12 cellular contexts compared by ENCODE assay signal in the genomic region with DNA sequence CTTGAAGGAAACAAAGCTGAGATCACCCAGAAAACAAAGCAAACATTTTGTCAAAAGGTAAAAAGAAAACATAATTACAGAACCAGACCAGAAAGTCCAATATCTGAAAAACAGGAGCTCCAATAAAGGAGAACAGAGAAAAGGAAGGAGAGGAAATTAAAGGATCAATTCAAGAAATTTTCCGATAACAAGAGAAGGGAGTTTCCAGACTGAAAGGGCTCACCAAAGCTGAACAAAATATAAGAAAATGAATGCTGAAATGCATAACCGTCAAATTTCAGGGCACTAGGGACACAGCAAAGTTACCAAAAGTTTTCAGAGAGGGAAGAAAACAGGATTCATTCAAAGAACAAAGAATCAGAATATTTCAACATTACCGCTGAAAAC. TPM values are rescaled to one million over a fixed set of nuclear protein-coding genes. Genes with fewer than 3 reads are reported as not detected.
A peak's percentile ranks its signal among the peaks of the same experiment; 100 is the strongest.
DNase-seq lines count a peak whose midpoint lies in the region; ATAC-seq and TF ChIP-seq lines count a peak whose summit lies in the region.
"Had no signal": no experiment of that assay in that cellular context is flagged by ENCODE, and none has a peak within 500 bp of the region (broad histone marks: within the 10 kb centered on the region; RNA-seq: fewer than 3 reads in every experiment).

No MANE protein-coding gene starts in this region.

- no peaks in the 10 kb centered on the region for H3K27me3 ChIP-seq in CD4-positive, alpha-beta memory T cell (ENCODE audit: insufficient read depth, low read length)
- H3K27me3 ChIP-seq: adrenal gland, upper lobe of left lung had no signal

- peak overlapping the region; percentile 79 for H3K27ac ChIP-seq in CD4-positive, alpha-beta memory T cell (ENCODE audit: low read depth, low read length)

- H3K36me3 ChIP-seq in CD4-positive, alpha-beta memory T cell (ENCODE audit: insufficient read depth, low read length): no peaks in the 10 kb centered on the region
- H3K36me3 ChIP-seq: adrenal gland, upper lobe of left lung had no signal

- H3K27me3 Mint-ChIP-seq in CD4-positive, alpha-beta memory T cell: peaks cover 0 to 2% of the 10 kb centered on the region in 2 donors
- H3K27me3 Mint-ChIP-seq in HFFc6 (ENCODE audit: insufficient read depth): peaks cover 2% of the 10 kb centered on the region; the same call in 1 of the 2 replicates
- no peaks in the 10 kb centered on the region for H3K27me3 Mint-ChIP-seq in activated naive CD8-positive, alpha-beta T cell treated with anti-CD3 and anti-CD28 coated beads, Interleukin-2, amount 50 U/mL, for 24 hours
- no peaks in the 10 kb centered on the region for H3K27me3 Mint-ChIP-seq in naive thymus-derived CD8-positive, alpha-beta T cell

- peak in 2 of 5 donors; percentile 8 to 32 for DNase-seq in CD4-positive, alpha-beta memory T cell
- no peak for DNase-seq in HFFc6
- no peak for DNase-seq in activated naive CD8-positive, alpha-beta T cell treated with anti-CD3 and anti-CD28 coated beads, Interleukin-2, amount 50 U/mL, for 24 hours
- no peak for DNase-seq in naive thymus-derived CD8-positive, alpha-beta T cell
- no peak for DNase-seq in GM10266 (ENCODE audit: extremely low spot score)
- DNase-seq: adrenal gland; NCI-H748 treated with DMSO at 0.1 percent for 48 hours; stimulated activated CD4-positive, alpha-beta T cell treated with anti-CD3 and anti-CD28 coated beads, Interleukin-4, amount 100 ng/mL, for 24 hours; upper lobe of left lung had no signal

- TF ChIP-seq CTCF in HFFc6 (IDR thresholded peaks at IDR 0.05) (no peak), GM10266 (IDR thresholded peaks at IDR 0.05; ENCODE audit: control insufficient read depth, insufficient read depth, low read depth, missing control alignments) (no peak)

- POLR2A ChIA-PET in CD4-positive, alpha-beta memory T cell (lab: Charles Lee; ENCODE audit: partially characterized antibody): interaction anchor here (0.6 to 6.3 kb wide), 13 partner anchors 9 to 1701 kb away, joined by 3 to 133 read pairs (median 12); a partner anchor contains a TSS
- POLR2A ChIA-PET in naive thymus-derived CD8-positive, alpha-beta T cell (lab: Charles Lee): interaction anchor here (0.9 to 4.0 kb wide), 10 partner anchors 9 to 436 kb away, joined by 3 to 34 read pairs (median 5); a partner anchor contains a TSS

- peaks cover 40 to 76% (median 60%) of the 10 kb centered on the region in 4 donors for H3K4me1 Mint-ChIP-seq in CD4-positive, alpha-beta memory T cell
- H3K4me1 Mint-ChIP-seq in HFFc6 (ENCODE audit: low read depth): peaks cover 49% of the 10 kb centered on the region
- peaks cover 67% of the 10 kb centered on the region for H3K4me1 Mint-ChIP-seq in activated naive CD8-positive, alpha-beta T cell treated with anti-CD3 and anti-CD28 coated beads, Interleukin-2, amount 50 U/mL, for 24 hours
- H3K4me1 Mint-ChIP-seq in naive thymus-derived CD8-positive, alpha-beta T cell: peaks cover 40 to 75% (median 69%) of the 10 kb centered on the region in 4 donors

- peaks cover 0 to 7% (median 0%) of the 10 kb centered on the region in 8 donors for H3K9me3 Mint-ChIP-seq in CD4-positive, alpha-beta memory T cell
- H3K9me3 Mint-ChIP-seq in HFFc6: no peaks in the 10 kb centered on the region
- H3K9me3 Mint-ChIP-seq in activated naive CD8-positive, alpha-beta T cell treated with anti-CD3 and anti-CD28 coated beads, Interleukin-2, amount 50 U/mL, for 24 hours: no peaks in the 10 kb centered on the region
- no peaks in the 10 kb centered on the region for H3K9me3 Mint-ChIP-seq in naive thymus-derived CD8-positive, alpha-beta T cell

- peak overlapping the region; percentile 17 to 32 for H3K4me3 ChIP-seq in CD4-positive, alpha-beta memory T cell (ENCODE audit: low read length in 2 of 2)
- H3K4me3 ChIP-seq: adrenal gland, upper lobe of left lung had no signal

- H3K27ac Mint-ChIP-seq in CD4-positive, alpha-beta memory T cell: peak overlapping the region; percentile 92 to 100 (median 97)
- H3K27ac Mint-ChIP-seq in HFFc6: peak overlapping the region; percentile 79
- peak overlapping the region; percentile 83 for H3K27ac Mint-ChIP-seq in activated naive CD8-positive, alpha-beta T cell treated with anti-CD3 and anti-CD28 coated beads, Interleukin-2, amount 50 U/mL, for 24 hours
- peak overlapping the region; percentile 92 to 98 (median 97) for H3K27ac Mint-ChIP-seq in naive thymus-derived CD8-positive, alpha-beta T cell

- H3K36me3 Mint-ChIP-seq in CD4-positive, alpha-beta memory T cell: peaks cover 0 to 11% of the 10 kb centered on the region in 2 donors
- H3K36me3 Mint-ChIP-seq in HFFc6 (ENCODE audit: low read depth): peaks cover 6% of the 10 kb centered on the region; the same call in 1 of the 2 replicates
- H3K36me3 Mint-ChIP-seq in activated naive CD8-positive, alpha-beta T cell treated with anti-CD3 and anti-CD28 coated beads, Interleukin-2, amount 50 U/mL, for 24 hours (ENCODE audit: low read depth): peaks cover 6% of the 10 kb centered on the region
- H3K36me3 Mint-ChIP-seq in naive thymus-derived CD8-positive, alpha-beta T cell: peaks cover 0 to 2% (median 2%) of the 10 kb centered on the region in 3 donors

- intact Hi-C loops in CD4-positive, alpha-beta memory T cell (cut with micrococcal nuclease): loop anchor here (1.0 to 10.0 kb wide), 3 partner anchors 16 to 212 kb away; a partner anchor contains a TSS

- H3K9me3 ChIP-seq in CD4-positive, alpha-beta memory T cell (ENCODE audit: control insufficient read depth in 1 of 2, low read length in 2 of 2): no peaks in the 10 kb centered on the region
- H3K9me3 ChIP-seq: adrenal gland, upper lobe of left lung had no signal

- no peak for ATAC-seq in activated naive CD8-positive, alpha-beta T cell treated with anti-CD3 and anti-CD28 coated beads, Interleukin-2, amount 50 U/mL, for 24 hours
- peak in 1 of 2 donors; percentile 10 for ATAC-seq in naive thymus-derived CD8-positive, alpha-beta T cell
- no peak for ATAC-seq in HG03432 (IDR thresholded peaks at IDR 0.05; ENCODE audit: unreplicated experiment)
- no peak for ATAC-seq in HG03439 (IDR thresholded peaks at IDR 0.05; ENCODE audit: unreplicated experiment)
- ATAC-seq in HG02981 (IDR thresholded peaks at IDR 0.05; ENCODE audit: unreplicated experiment): no peak

- CTCF ChIA-PET in CD4-positive, alpha-beta memory T cell (lab: Charles Lee; ENCODE audit: partially characterized antibody): interaction anchor here (1.2 to 2.5 kb wide), 6 partner anchors 15 to 429 kb away, joined by 3 to 14 read pairs (median 3); no protein-coding TSS in a partner anchor

- peaks cover 74% of the 10 kb centered on the region for H3K4me1 ChIP-seq in CD4-positive, alpha-beta memory T cell (ENCODE audit: insufficient read depth, low read length)

- peak overlapping the region; percentile 67 to 93 (median 80) for H3K4me3 Mint-ChIP-seq in CD4-positive, alpha-beta memory T cell
- no peak overlapping the region for H3K4me3 Mint-ChIP-seq in HFFc6
- peak overlapping the region; percentile 74 for H3K4me3 Mint-ChIP-seq in activated naive CD8-positive, alpha-beta T cell treated with anti-CD3 and anti-CD28 coated beads, Interleukin-2, amount 50 U/mL, for 24 hours
- H3K4me3 Mint-ChIP-seq in naive thymus-derived CD8-positive, alpha-beta T cell: peak overlapping the region; percentile 65 to 89 (median 82)

RNA-seq across cellular contexts. Expression of a gene that starts 23.9 kb away (rescaled TPM):
- total RNA-seq in CD4-positive, alpha-beta memory T cell: 10 to 100 TPM; 68.6 to 70.7 TPM
- 10 to 100 TPM; 14.8 to 15.1 TPM for polyA plus RNA-seq in CD4-positive, alpha-beta memory T cell
- total RNA-seq in HFFc6 (2021; fragmentation: NEBNext Ultra II Directional; extraction: Animal tissue kit (Norgen Biotek cat#: 25700)): 10 to 100 TPM; 56.0 to 65.1 (median 59.4) TPM
- 10 to 100 TPM; 60.7 to 61.8 TPM for total RNA-seq in naive thymus-derived CD8-positive, alpha-beta T cell
- 10 to 100 TPM; 10.5 to 14.5 (median 11.7) TPM for polyA plus RNA-seq in naive thymus-derived CD8-positive, alpha-beta T cell
